9 cellular contexts compared by ENCODE assay signal in genomic region chr11:43547900-43548381, GRCh38.
DNase-seq lines count a peak whose midpoint lies in the region; ATAC-seq and TF ChIP-seq lines count a peak whose summit lies in the region.
"Had no signal": no experiment of that assay in that cellular context is flagged by ENCODE, and none has a peak within 500 bp of the region (broad histone marks: within the 10 kb centered on the region; RNA-seq: fewer than 3 reads in every experiment).

No MANE protein-coding gene starts in this region.

- peaks cover 46% of the 10 kb centered on the region for H3K27me3 Mint-ChIP-seq in chondrocyte (ENCODE audit: low read depth)

- no peak for TF ChIP-seq CTCF in gastroesophageal sphincter (IDR thresholded peaks at IDR 0.05)
- no peak for TF ChIP-seq CTCF in chondrocyte (IDR thresholded peaks at IDR 0.05)

- peak overlapping the region; percentile 23 to 53 for H3K4me3 ChIP-seq in gastroesophageal sphincter

- no peak overlapping the region for H3K27ac Mint-ChIP-seq in chondrocyte (ENCODE audit: unreplicated experiment)

- no peaks in the 10 kb centered on the region for H3K36me3 Mint-ChIP-seq in chondrocyte (ENCODE audit: low read depth)

- peak; percentile 79 for DNase-seq in DMS53 (lab: John Stamatoyannopoulos, UW)
- DNase-seq in NCI-H2196 (lab: John Stamatoyannopoulos, UW; ENCODE audit: unreplicated experiment) = peak; percentile 86
- peak in 8 of 10 donors; percentile 22 to 90 (median 37) for DNase-seq in posterior cingulate gyrus
- DNase-seq in chondrocyte (ENCODE audit: low spot score) = no peak
- DNase-seq: activated CD4-positive, alpha-beta T cell treated with anti-CD3 and anti-CD28 coated beads, Interleukin-2, amount 50 U/mL, for 4 hours had no signal

- no peaks in the 10 kb centered on the region for H3K9me3 ChIP-seq in gastroesophageal sphincter

- H3K36me3 ChIP-seq in gastroesophageal sphincter = no peaks in the 10 kb centered on the region

- H3K4me1 ChIP-seq in gastroesophageal sphincter = peaks cover 0 to 14% (median 0%) of the 10 kb centered on the region in 3 donors

- no peaks in the 10 kb centered on the region for H3K9me3 Mint-ChIP-seq in chondrocyte (ENCODE audit: low read depth)

- peaks cover 43% of the 10 kb centered on the region for H3K27me3 ChIP-seq in gastroesophageal sphincter

- TF ChIP-seq POLR2A in gastroesophageal sphincter (IDR thresholded peaks at IDR 0.05) = no peak

- ATAC-seq in gastroesophageal sphincter = peak; percentile 40
- ATAC-seq in HG03521 (IDR thresholded peaks at IDR 0.05; ENCODE audit: unreplicated experiment) = no peak
- no peak for ATAC-seq in HG03025 (IDR thresholded peaks at IDR 0.05; ENCODE audit: low FRiP score, unreplicated experiment)
- ATAC-seq in HG03378 (IDR thresholded peaks at IDR 0.05; ENCODE audit: unreplicated experiment) = no peak

- intact Hi-C loops in posterior cingulate gyrus (cut with DNase I) = no loop called here

- TF ChIP-seq EP300 in gastroesophageal sphincter (IDR thresholded peaks at IDR 0.05) = no peak

- WGBS in gastroesophageal sphincter (ENCODE audit: low coverage in 1 of 2), 2 donors = no CpG with 5 or more reads among the region's 49 CpGs

- no peaks in the 10 kb centered on the region for H3K4me1 Mint-ChIP-seq in chondrocyte (ENCODE audit: low read depth)

- H3K4me3 Mint-ChIP-seq in chondrocyte (ENCODE audit: unreplicated experiment) = no peak overlapping the region

- peak overlapping the region in 1 of 4 donors; percentile 35 for H3K27ac ChIP-seq in gastroesophageal sphincter
